Comparison of ENCODE assay signal across 8 cellular contexts in the genomic region with DNA sequence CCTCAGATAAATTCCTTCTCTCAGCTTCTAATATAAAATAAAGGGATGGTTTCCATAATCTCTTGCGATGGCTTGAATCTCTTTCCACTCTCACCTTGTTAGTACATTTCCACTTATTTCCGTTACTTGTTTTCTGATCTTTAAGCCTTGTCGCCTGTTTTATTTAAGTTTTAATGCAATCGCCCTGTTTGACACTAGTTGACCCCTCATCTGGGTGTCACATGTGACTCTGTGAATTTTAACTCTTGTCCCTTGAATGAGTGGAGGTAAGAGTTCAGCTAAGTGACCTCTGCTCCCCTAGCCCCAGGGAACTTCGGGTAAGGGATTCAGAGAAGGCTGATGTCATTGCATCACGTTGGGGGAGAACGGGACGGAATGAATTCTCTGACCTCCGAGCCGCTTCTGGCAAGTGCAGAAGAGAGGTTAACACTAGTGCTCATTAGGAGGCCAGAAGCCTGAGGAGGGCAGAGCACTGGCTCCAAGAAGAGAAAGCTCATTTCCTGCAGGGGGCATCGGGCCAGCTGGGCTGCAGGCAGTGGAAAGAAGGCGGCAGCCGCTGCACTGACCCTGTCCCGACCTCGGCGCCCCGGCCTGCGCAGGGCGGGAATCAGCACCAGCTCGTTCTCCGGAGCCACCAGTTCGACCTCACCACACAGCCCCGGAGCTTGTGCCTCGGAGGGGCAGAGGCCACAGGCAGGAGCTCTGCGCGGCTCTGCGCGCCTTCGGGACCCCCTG. TPM values are rescaled to one million over a fixed set of nuclear protein-coding genes. Genes with fewer than 3 reads are reported as not detected.
DNase-seq lines count a peak whose midpoint lies in the region; ATAC-seq and TF ChIP-seq lines count a peak whose summit lies in the region.

No MANE protein-coding gene starts in this region.

- H3K4me1 ChIP-seq in CD8-positive, alpha-beta memory T cell (ENCODE audit: insufficient read depth, low read length): peaks cover 29% of the 10 kb centered on the region
- peaks cover 19 to 30% of the 10 kb centered on the region in 2 donors for H3K4me1 ChIP-seq in adrenal gland (replicated peaks in 1 of 2)
- peaks cover 17% of the 10 kb centered on the region for H3K4me1 ChIP-seq in parathyroid adenoma

- peak in 3 of 5 donors; percentile 5 to 63 (median 27) for DNase-seq in CD8-positive, alpha-beta memory T cell
- DNase-seq in NCI-H82 treated with DMSO at 0.1 percent for 48 hours (lab: John Stamatoyannopoulos, UW; ENCODE audit: unreplicated experiment): peak; percentile 13
- DNase-seq in adrenal gland: peak; percentile 69 to 90 (median 81)
- DNase-seq in left cardiac atrium: peak; percentile 86
- no peak for DNase-seq in T1000 (lab: John Stamatoyannopoulos, UW)

- H3K9me3 ChIP-seq in CD8-positive, alpha-beta memory T cell (ENCODE audit: low read length): no peaks in the 10 kb centered on the region
- no peaks in the 10 kb centered on the region for H3K9me3 ChIP-seq in adrenal gland (replicated peaks in 1 of 3)
- H3K9me3 ChIP-seq in parathyroid adenoma (ENCODE audit: control insufficient read depth, low read length): no peaks in the 10 kb centered on the region

- 7 to 21% (median 13%) methylated on average over 10 to 29 of the region's 29 CpGs for WGBS in adrenal gland, 4 donors

- no peaks in the 10 kb centered on the region for H3K79me2 ChIP-seq in parathyroid adenoma

- H3K27me3 ChIP-seq in CD8-positive, alpha-beta memory T cell (ENCODE audit: insufficient read depth, low read length, poor library complexity, severe bottlenecking): no peaks in the 10 kb centered on the region
- no peaks in the 10 kb centered on the region for H3K27me3 ChIP-seq in adrenal gland
- H3K27me3 ChIP-seq in parathyroid adenoma (ENCODE audit: control insufficient read depth, insufficient read depth, low read length): no peaks in the 10 kb centered on the region

- no peaks in the 10 kb centered on the region for H3K36me3 ChIP-seq in CD8-positive, alpha-beta memory T cell (ENCODE audit: insufficient read depth, low read length)
- H3K36me3 ChIP-seq in adrenal gland (replicated peaks in 1 of 2) (no peaks in the 10 kb centered on the region), parathyroid adenoma (ENCODE audit: control insufficient read depth, insufficient read depth, low read length) (no peaks in the 10 kb centered on the region)

- peak overlapping the region; percentile 91 to 96 (median 94) for H3K4me3 Mint-ChIP-seq in CD8-positive, alpha-beta memory T cell

- TF ChIP-seq CTCF in adrenal gland (IDR thresholded peaks at IDR 0.05) (peak in 5 of 6 experiments; percentile 19 to 43 (median 40)), parathyroid adenoma (IDR thresholded peaks at IDR 0.05) (peak; percentile 24)

- peaks cover 0 to 14% (median 0%) of the 10 kb centered on the region in 3 donors for H3K36me3 Mint-ChIP-seq in CD8-positive, alpha-beta memory T cell

- H3K4me3 ChIP-seq in CD8-positive, alpha-beta memory T cell (ENCODE audit: low read length): peak overlapping the region; percentile 91
- H3K4me3 ChIP-seq in adrenal gland (peak overlapping the region; percentile 36 to 91 (median 62)), parathyroid adenoma (ENCODE audit: low read depth, low read length) (peak overlapping the region; percentile 97)

- ATAC-seq in GM18861 (IDR thresholded peaks at IDR 0.05; ENCODE audit: unreplicated experiment) (peak; percentile 26), HG03095 (IDR thresholded peaks at IDR 0.05; ENCODE audit: unreplicated experiment) (peak; percentile 18), left cardiac atrium (peak; percentile 56 to 64)

- peak overlapping the region; percentile 93 for H2AFZ ChIP-seq in parathyroid adenoma

- intact Hi-C loops in adrenal gland (cut with DNase I): no loop called here
- intact Hi-C loops in left cardiac atrium (cut with DNase I): loop anchor here in 1 of 2 donors (2.0 kb wide), 1 partner anchor 15 kb away; the partner anchor contains the start of genes FAM221B and TMEM8B

- peaks cover 0 to 12% of the 10 kb centered on the region in 2 donors for H3K27me3 Mint-ChIP-seq in CD8-positive, alpha-beta memory T cell

- peak overlapping the region; percentile 94 for H3K4me2 ChIP-seq in parathyroid adenoma (ENCODE audit: low read length)

- H3K27ac ChIP-seq in CD8-positive, alpha-beta memory T cell (ENCODE audit: low read depth, low read length): peak overlapping the region; percentile 65
- H3K27ac ChIP-seq in adrenal gland: peak overlapping the region; percentile 77 to 98 (median 96)
- peak overlapping the region; percentile 97 for H3K27ac ChIP-seq in parathyroid adenoma

- peak overlapping the region; percentile 67 for H3K9ac ChIP-seq in parathyroid adenoma

- peak overlapping the region; percentile 25 to 97 (median 89) for H3K27ac Mint-ChIP-seq in CD8-positive, alpha-beta memory T cell

- TF ChIP-seq POLR2A in adrenal gland (IDR thresholded peaks at IDR 0.05): no peak

- peaks cover 36 to 49% (median 43%) of the 10 kb centered on the region in 3 donors for H3K4me1 Mint-ChIP-seq in CD8-positive, alpha-beta memory T cell

- H3K9me3 Mint-ChIP-seq in CD8-positive, alpha-beta memory T cell: no peaks in the 10 kb centered on the region

- POLR2A ChIA-PET in CD8-positive, alpha-beta memory T cell (lab: Charles Lee): interaction anchor here (0.6 to 1.0 kb wide), 3 partner anchors 14 to 82 kb away, joined by 3 to 5 read pairs (median 3); partner anchors contain the start of genes CREB3, FAM221B, TLN1 and TMEM8B

- CTCF ChIA-PET in CD8-positive, alpha-beta memory T cell (lab: Charles Lee): interaction anchor here (0.8 to 3.6 kb wide), 12 partner anchors 11 to 211 kb away, joined by 3 to 16 read pairs (median 4); partner anchors contain the start of gene FAM221B

RNA-seq across cellular contexts. Expression of gene HINT2, which starts 0.6 kb away (rescaled TPM):
- total RNA-seq in CD8-positive, alpha-beta memory T cell: 10 to 100 TPM; 65.1 to 71.7 TPM
- 69.4 TPM for polyA plus RNA-seq in CD8-positive, alpha-beta memory T cell
- total RNA-seq in adrenal gland (10 to 100 TPM; 27.6 to 99.6 (median 80.5) TPM), left cardiac atrium (10 to 100 TPM; 53.4 to 54.3 TPM)
- polyA plus RNA-seq in adrenal gland: 100 to 1,000 TPM in 2 of 3 donors, 10 to 100 TPM in 1; 83.5 to 199 (median 119) TPM

RNA-seq across cellular contexts. Expression of gene SPAG8, which starts 2.2 kb away (rescaled TPM):
- 1 to 10 TPM in 1 of 2 experiments, under 1 TPM in 1; 0.98 to 1.8 TPM for total RNA-seq in CD8-positive, alpha-beta memory T cell
- polyA plus RNA-seq in CD8-positive, alpha-beta memory T cell: 0.79 TPM
- total RNA-seq in adrenal gland: 1 to 10 TPM in 7 of 8 donors, under 1 TPM in 1; 0.98 to 3.6 (median 2.7) TPM
- polyA plus RNA-seq in adrenal gland: 1 to 10 TPM; 1.2 to 9.2 (median 4.2) TPM
- total RNA-seq in left cardiac atrium: 1 to 10 TPM; 1.3 to 1.9 TPM

RNA-seq across cellular contexts. Expression of gene FAM221B, which starts 14.3 kb away (rescaled TPM):
- not detected for total RNA-seq in CD8-positive, alpha-beta memory T cell
- polyA plus RNA-seq in CD8-positive, alpha-beta memory T cell: not detected
- total RNA-seq in adrenal gland: under 1 TPM in 1 of 8 donors, not detected in 7; 0.22 TPM
- polyA plus RNA-seq in adrenal gland: under 1 TPM in 2 of 3 donors, not detected in 1; 0.07 to 0.16 TPM
- not detected for total RNA-seq in left cardiac atrium

RNA-seq across cellular contexts. Expression of gene TMEM8B, which starts 14.8 kb away (rescaled TPM):
- 1 to 10 TPM; 2.1 to 3.0 TPM for total RNA-seq in CD8-positive, alpha-beta memory T cell
- polyA plus RNA-seq in CD8-positive, alpha-beta memory T cell: 3.0 TPM
- 10 to 100 TPM in 7 of 8 donors, 1 to 10 TPM in 1; 7.8 to 43.6 (median 19.8) TPM for total RNA-seq in adrenal gland
- polyA plus RNA-seq in adrenal gland: 10 to 100 TPM; 13.3 to 33.3 (median 23.2) TPM
- total RNA-seq in left cardiac atrium: 10 to 100 TPM; 14.7 to 15.6 TPM

RNA-seq across cellular contexts. Expression of gene NPR2, which starts 22.9 kb away (rescaled TPM):
- total RNA-seq in CD8-positive, alpha-beta memory T cell: 1 to 10 TPM; 5.2 to 8.6 TPM
- polyA plus RNA-seq in CD8-positive, alpha-beta memory T cell: 0.26 TPM
- total RNA-seq in adrenal gland: 10 to 100 TPM; 10.1 to 69.9 (median 24.1) TPM
- polyA plus RNA-seq in adrenal gland: 10 to 100 TPM; 13.5 to 46.4 (median 39.0) TPM
- total RNA-seq in left cardiac atrium: 10 to 100 TPM; 21.1 to 24.3 TPM
